Comparison of ENCODE assay signal across 30 cellular contexts in genomic region chr6:14616611-14617010, GRCh38.
"Had no signal": no experiment of that assay in that cellular context is flagged by ENCODE, and none has a peak within 500 bp of the region (broad histone marks: within the 10 kb centered on the region; RNA-seq: fewer than 3 reads in every experiment).

No MANE protein-coding gene starts in this region.

- ATAC-seq: activated CD8-positive, alpha-beta T cell treated with anti-CD3 and anti-CD28 coated beads for 36 hours; Panc1; Right ventricle myocardium inferior had no signal

- H3K27ac ChIP-seq: adrenal gland, breast epithelium, SJCRH30 had no signal

- FAIRE-seq: TTC549 had no signal

- H3K4me1 ChIP-seq: adrenal gland, breast epithelium, SJCRH30 had no signal

- H3K27me3 ChIP-seq: adrenal gland, breast epithelium, SJCRH30 had no signal

- H3K27me3 Mint-ChIP-seq: activated B cell treated with CpG ODN at 0.5 μM for 24 hours had no signal

- H3K4me3 Mint-ChIP-seq: activated B cell treated with CpG ODN at 0.5 μM for 24 hours; activated CD8-positive, alpha-beta T cell treated with anti-CD3 and anti-CD28 coated beads for 36 hours; activated naive CD8-positive, alpha-beta T cell treated with anti-CD3 and anti-CD28 coated beads, Interleukin-2, amount 10 ng/mL, durations not matched to agents 7 days and 5 days; T-helper 1 cell treated with Interleukin-12 subunit alpha and Interleukin-12 subunit beta and Interleukin-4 antibody, amounts not matched to agents 30 μg/mL and 1 μg/mL, for 36 hours had no signal

- H3K36me3 ChIP-seq: adrenal gland, breast epithelium, SJCRH30 had no signal

- DNase-seq: activated B cell treated with CpG ODN at 0.5 μM for 24 hours; activated CD4-positive, alpha-beta T cell treated with anti-CD3 and anti-CD28 coated beads, Interleukin-2, amount 50 U/mL, for 1 hour; activated CD8-positive, alpha-beta memory T cell treated with anti-CD3 and anti-CD28 coated beads, Interleukin-2, amount 50 U/mL, for 48 hours; activated CD8-positive, alpha-beta T cell treated with anti-CD3 and anti-CD28 coated beads for 36 hours; activated naive CD4-positive, alpha-beta T cell treated with anti-CD3 and anti-CD28 coated beads, Interleukin-2, amount 50 U/mL, for 16 hours; activated naive CD8-positive, alpha-beta T cell treated with anti-CD3 and anti-CD28 coated beads, Interleukin-2, amount 10 ng/mL, durations not matched to agents 7 days and 5 days; activated T-cell treated with anti-CD3 and anti-CD28 coated beads, Interleukin-2, amount 50 U/mL, for 1 hour; adrenal gland; anterior cingulate cortex; central memory CD4-positive, alpha-beta T cell; KG1; MM.1S; NCI-H1092 treated with DMSO at 0.1 percent for 48 hours; NCI-H1417 treated with DMSO at 0.1 percent for 48 hours; NCI-H1694; NCI-H2029; NCI-H2107; NCI-H2171 treated with DMSO at 0.1 percent for 48 hours; NCI-H345; NCI-H510A; NCI-H526 treated with DMSO at 0.1 percent for 48 hours; NK-92 treated with Interleukin-12 subunit alpha and Interleukin-12 subunit beta, amount 100 ng/mL, for 24 hours; OCI-M1; RPMI8226; SJCRH30 had no signal

- H3K4me3 ChIP-seq: adrenal gland, breast epithelium, SJCRH30 had no signal

- H3K27ac Mint-ChIP-seq: activated B cell treated with CpG ODN at 0.5 μM for 24 hours; activated CD8-positive, alpha-beta T cell treated with anti-CD3 and anti-CD28 coated beads for 36 hours; activated naive CD8-positive, alpha-beta T cell treated with anti-CD3 and anti-CD28 coated beads, Interleukin-2, amount 10 ng/mL, durations not matched to agents 7 days and 5 days; T-helper 1 cell treated with Interleukin-12 subunit alpha and Interleukin-12 subunit beta and Interleukin-4 antibody, amounts not matched to agents 30 μg/mL and 1 μg/mL, for 36 hours had no signal

- H3K9me3 Mint-ChIP-seq: activated B cell treated with CpG ODN at 0.5 μM for 24 hours had no signal

- H3K9me3 ChIP-seq: adrenal gland, SJCRH30 had no signal
